ENCODE assay signal across 22 cellular contexts in genomic region chr13:29182216-29182615, GRCh38.
DNase-seq lines count a peak whose midpoint lies in the region; TF ChIP-seq lines count a peak whose summit lies in the region.
"Had no signal": no experiment of that assay in that cellular context is flagged by ENCODE, and none has a peak within 500 bp of the region (broad histone marks: within the 10 kb centered on the region; RNA-seq: fewer than 3 reads in every experiment).

No MANE protein-coding gene starts in this region.

- no peaks in the 10 kb centered on the region for H3K4me1 ChIP-seq in HAP-1
- no peaks in the 10 kb centered on the region for H3K4me1 ChIP-seq in left ventricle myocardium inferior
- H3K4me1 ChIP-seq: BE2C, BLaER1 had no signal

- in situ Hi-C loops in HAP-1 (cut with MboI; ENCODE audit: low sequenced_read_pairs) = no loop called here

- DNase-seq in ELR (ENCODE audit: low read depth) (peak; percentile 80), NCI-H226 (peak; percentile 46), amniotic epithelial cell (ENCODE audit: low read depth) (peak; percentile 73), HAP-1 (ENCODE audit: low spot score in 2 of 2) (no peak), left ventricle myocardium inferior (no peak)
- no peak for DNase-seq in effector CD8-positive, alpha-beta T cell (lab: John Stamatoyannopoulos, UW)
- DNase-seq: 8988T; ACHN; BE2C; C1 segment of cervical spinal cord; CD4-positive, alpha-beta memory T cell; CD4-positive, CD25-positive, alpha-beta regulatory T cell; CD8-positive, alpha-beta memory T cell; COR-L47; DMS 273 treated with DMSO at 0.1 percent for 48 hours; DMS153; DMS53; DMS79; DND-41; GDM1 had no signal

- H3K36me3 ChIP-seq in HAP-1 (replicated peaks) = no peaks in the 10 kb centered on the region
- H3K36me3 ChIP-seq in left ventricle myocardium inferior = no peaks in the 10 kb centered on the region
- H3K36me3 ChIP-seq: BE2C, BLaER1 had no signal

- H3K9me3 ChIP-seq in HAP-1 (no peaks in the 10 kb centered on the region), left ventricle myocardium inferior (replicated peaks) (peaks cover 29% of the 10 kb centered on the region)
- H3K9me3 ChIP-seq: BE2C had no signal

- H3K4me3 ChIP-seq in HAP-1 (no peak overlapping the region), left ventricle myocardium inferior (no peak overlapping the region)
- H3K4me3 ChIP-seq: BLaER1, GM12878 had no signal

- TF ChIP-seq CTCF in left ventricle myocardium inferior (IDR thresholded peaks at IDR 0.05; ENCODE audit: borderline replicate concordance) = no peak

- H3K27me3 ChIP-seq in HAP-1 (ENCODE audit: low read depth) = no peaks in the 10 kb centered on the region
- H3K27me3 ChIP-seq in left ventricle myocardium inferior (ENCODE audit: low read depth) = no peaks in the 10 kb centered on the region
- H3K27me3 ChIP-seq: BLaER1 had no signal

- no peak overlapping the region for H3K27ac ChIP-seq in left ventricle myocardium inferior (replicated peaks)
- H3K27ac ChIP-seq: BLaER1 had no signal

- intact Hi-C loops in left ventricle myocardium inferior (cut with micrococcal nuclease) = no loop called here

Comparison
In these comparisons a context has a peak if more than half of its experiments do, and no peak if none do; other contexts are left out.
1. DNase-seq: peak in ELR (single experiment), NCI-H226 (single experiment) and amniotic epithelial cell (single experiment); none in effector CD8-positive, alpha-beta T cell (single experiment), HAP-1 (0 of 2) and left ventricle myocardium inferior (single experiment).